ENCODE assay signal across 12 cellular contexts in genomic region chr13:74153316-74153715, GRCh38.
"Had no signal": no experiment of that assay in that cellular context is flagged by ENCODE, and none has a peak within 500 bp of the region (broad histone marks: within the 10 kb centered on the region; RNA-seq: fewer than 3 reads in every experiment).

No MANE protein-coding gene starts in this region.

- H3K27ac ChIP-seq: hepatocyte, neural progenitor cell, ovary, skin epidermis, transverse colon had no signal

- H3K36me3 ChIP-seq: neural progenitor cell, ovary, transverse colon had no signal

- H3K4me3 ChIP-seq: hepatocyte, neural progenitor cell, ovary, skin epidermis, transverse colon had no signal

- ATAC-seq: activated CD4-positive, CD25-positive, alpha-beta regulatory T cell treated with anti-CD3 and anti-CD28 coated beads, Interleukin-2, amount 50 U/mL, for 24 hours; activated CD8-positive, alpha-beta memory T cell treated with anti-CD3 and anti-CD28 coated beads, Interleukin-2, amount 10 ng/mL, durations not matched to agents 7 days and 5 days; activated T-cell treated with anti-CD3 and anti-CD28 coated beads, Interleukin-2, amount 50 U/mL, for 4 hours had no signal

- H3K27me3 ChIP-seq: hepatocyte, neural progenitor cell, ovary, transverse colon had no signal

- H3K9ac ChIP-seq: neural progenitor cell had no signal

- H3K9me3 ChIP-seq: ovary, transverse colon had no signal

- H3K79me2 ChIP-seq: hepatocyte had no signal

- H3K4me1 ChIP-seq: transverse colon had no signal

- H3K4me2 ChIP-seq: hepatocyte, neural progenitor cell had no signal

- DNase-seq: activated CD8-positive, alpha-beta memory T cell treated with anti-CD3 and anti-CD28 coated beads, Interleukin-2, amount 10 ng/mL, durations not matched to agents 7 days and 5 days; activated T-cell treated with anti-CD3 and anti-CD28 coated beads, Interleukin-2, amount 50 U/mL, for 4 hours; caudate nucleus; effector memory CD4-positive, alpha-beta T cell; kidney; ovary; substantia nigra; transverse colon had no signal

- FAIRE-seq: kidney had no signal

- H2AFZ ChIP-seq: hepatocyte, neural progenitor cell had no signal
